Comparison of ENCODE assay signal across 1 cellular context in the genomic region with DNA sequence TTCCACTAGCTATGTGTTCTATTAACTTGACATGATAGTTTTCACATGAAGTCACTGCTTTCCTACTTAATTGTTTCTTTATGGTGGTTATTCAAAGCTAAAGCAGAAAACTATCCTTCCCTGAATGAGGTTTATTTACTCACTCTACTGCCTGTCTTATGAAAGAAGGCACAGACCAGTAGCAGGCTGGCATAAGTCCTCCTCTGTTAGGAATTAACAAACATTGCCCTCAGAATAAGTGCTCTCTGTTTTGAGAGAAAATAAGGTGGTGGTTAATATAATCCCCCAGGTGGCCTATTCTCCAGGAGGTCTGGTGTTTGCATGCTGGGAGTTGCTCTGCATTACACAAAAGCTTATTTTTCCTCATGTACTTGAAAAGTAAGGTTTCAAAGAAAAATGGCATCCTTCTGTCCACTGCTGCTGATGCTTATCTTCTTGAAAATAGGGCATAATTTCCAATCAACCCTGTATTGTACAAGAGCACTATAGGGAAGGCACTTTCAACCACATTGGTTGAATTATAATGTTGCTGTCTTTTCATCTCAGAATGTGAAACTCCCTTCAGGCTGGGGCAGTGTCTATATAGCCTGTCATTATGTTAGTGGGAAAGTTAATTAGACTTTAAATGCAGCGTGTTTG.
TF ChIP-seq lines count a peak whose summit lies in the region.

No MANE protein-coding gene starts in this region.

TF ChIP-seq in GM23338, 12 proteins besides CTCF, POLR2A, EP300 and RAD21 (continued from another document):
- TF ChIP-seq, protein P1, sequence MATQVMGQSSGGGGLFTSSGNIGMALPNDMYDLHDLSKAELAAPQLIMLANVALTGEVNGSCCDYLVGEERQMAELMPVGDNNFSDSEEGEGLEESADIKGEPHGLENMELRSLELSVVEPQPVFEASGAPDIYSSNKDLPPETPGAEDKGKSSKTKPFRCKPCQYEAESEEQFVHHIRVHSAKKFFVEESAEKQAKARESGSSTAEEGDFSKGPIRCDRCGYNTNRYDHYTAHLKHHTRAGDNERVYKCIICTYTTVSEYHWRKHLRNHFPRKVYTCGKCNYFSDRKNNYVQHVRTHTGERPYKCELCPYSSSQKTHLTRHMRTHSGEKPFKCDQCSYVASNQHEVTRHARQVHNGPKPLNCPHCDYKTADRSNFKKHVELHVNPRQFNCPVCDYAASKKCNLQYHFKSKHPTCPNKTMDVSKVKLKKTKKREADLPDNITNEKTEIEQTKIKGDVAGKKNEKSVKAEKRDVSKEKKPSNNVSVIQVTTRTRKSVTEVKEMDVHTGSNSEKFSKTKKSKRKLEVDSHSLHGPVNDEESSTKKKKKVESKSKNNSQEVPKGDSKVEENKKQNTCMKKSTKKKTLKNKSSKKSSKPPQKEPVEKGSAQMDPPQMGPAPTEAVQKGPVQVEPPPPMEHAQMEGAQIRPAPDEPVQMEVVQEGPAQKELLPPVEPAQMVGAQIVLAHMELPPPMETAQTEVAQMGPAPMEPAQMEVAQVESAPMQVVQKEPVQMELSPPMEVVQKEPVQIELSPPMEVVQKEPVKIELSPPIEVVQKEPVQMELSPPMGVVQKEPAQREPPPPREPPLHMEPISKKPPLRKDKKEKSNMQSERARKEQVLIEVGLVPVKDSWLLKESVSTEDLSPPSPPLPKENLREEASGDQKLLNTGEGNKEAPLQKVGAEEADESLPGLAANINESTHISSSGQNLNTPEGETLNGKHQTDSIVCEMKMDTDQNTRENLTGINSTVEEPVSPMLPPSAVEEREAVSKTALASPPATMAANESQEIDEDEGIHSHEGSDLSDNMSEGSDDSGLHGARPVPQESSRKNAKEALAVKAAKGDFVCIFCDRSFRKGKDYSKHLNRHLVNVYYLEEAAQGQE (IDR thresholded peaks at IDR 0.05; ENCODE audit: unreplicated experiment) = no peak
- TF ChIP-seq NANOG (IDR thresholded peaks at IDR 0.05; ENCODE audit: borderline replicate concordance) (no peak), CREB1 (CRISPR knock-in tag; IDR thresholded peaks at IDR 0.05; ENCODE audit: low read depth) (no peak), ZNF331 (CRISPR knock-in tag; IDR thresholded peaks at IDR 0.05; ENCODE audit: low read depth) (no peak), EZH2 (IDR thresholded peaks at IDR 0.05; ENCODE audit: low read depth, unreplicated experiment) (no peak), EZH2phosphoT487 (IDR thresholded peaks at IDR 0.05; ENCODE audit: unreplicated experiment) (no peak)
